Comparison of ENCODE assay signal across 1 cellular context in genomic region chr11:65491163-65491465, GRCh38.
TF ChIP-seq lines count a peak whose summit lies in the region.

No MANE protein-coding gene starts in this region.

TF ChIP-seq in HepG2, 621 proteins besides CTCF, POLR2A, EP300 and RAD21:
- TF ChIP-seq ZNF598 (CRISPR knock-in tag; IDR thresholded peaks at IDR 0.05; ENCODE audit: borderline replicate concordance), result 0 out of 2 replicates have a peak, but pooled peaks have one; percentile 8
- no peak for TF ChIP-seq KAT8 (CRISPR knock-in tag; IDR thresholded peaks at IDR 0.05)
- TF ChIP-seq ZNF337 (CRISPR knock-in tag; IDR thresholded peaks at IDR 0.05; ENCODE audit: borderline replicate concordance, low read depth), result 0 out of 2 replicates have a peak, but pooled peaks have one; percentile 28
- no peak for TF ChIP-seq MXD4 (CRISPR knock-in tag; IDR thresholded peaks at IDR 0.05)
- TF ChIP-seq KLF16 (CRISPR knock-in tag; IDR thresholded peaks at IDR 0.05), result 0 out of 4 replicates have a peak, but pooled peaks of 1 of the 2 experiments have one; percentile 2
- 0 out of 2 replicates have a peak, but pooled peaks have one; percentile 3 for TF ChIP-seq ZNF274 (CRISPR knock-in tag; IDR thresholded peaks at IDR 0.05)
- TF ChIP-seq MEIS1 (CRISPR knock-in tag; IDR thresholded peaks at IDR 0.05; ENCODE audit: borderline replicate concordance), result no peak
- no peak for TF ChIP-seq GZF1 (CRISPR knock-in tag; IDR thresholded peaks at IDR 0.05)
- no peak for TF ChIP-seq NFE2L1 (CRISPR knock-in tag; IDR thresholded peaks at IDR 0.05; ENCODE audit: borderline replicate concordance)
- TF ChIP-seq ZNF670 (CRISPR knock-in tag; IDR thresholded peaks at IDR 0.05; ENCODE audit: borderline replicate concordance), result no peak
- TF ChIP-seq ZNF234 (CRISPR knock-in tag; conservative IDR thresholded peaks at IDR 0.05), result no peak
